ENCODE assay signal across 16 cellular contexts in the genomic region with DNA sequence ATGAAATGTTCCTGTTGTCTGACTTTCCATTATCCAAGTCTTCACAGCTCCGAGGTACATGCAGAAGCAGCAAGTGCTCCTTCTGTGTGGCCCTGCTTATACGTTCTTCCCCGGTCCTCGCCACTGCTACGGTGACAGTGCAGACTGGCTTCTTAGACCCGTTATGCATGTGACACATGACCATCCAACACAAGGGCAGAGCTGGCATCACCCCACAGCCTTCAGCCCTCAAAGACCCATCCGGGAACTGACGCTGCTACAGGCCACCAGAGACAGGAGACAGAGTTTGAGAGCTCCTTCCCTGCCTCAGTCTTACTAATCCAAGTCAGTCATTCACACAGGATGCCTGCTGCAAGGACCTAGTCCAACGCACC.
"Had no signal": no experiment of that assay in that cellular context is flagged by ENCODE, and none has a peak within 500 bp of the region (broad histone marks: within the 10 kb centered on the region; RNA-seq: fewer than 3 reads in every experiment).

No MANE protein-coding gene starts in this region.

- H3K27me3 Mint-ChIP-seq: activated naive CD8-positive, alpha-beta T cell treated with anti-CD3 and anti-CD28 coated beads, Interleukin-2, amount 10 ng/mL, durations not matched to agents 7 days and 5 days had no signal

- FAIRE-seq: pancreas had no signal

- H3K4me1 Mint-ChIP-seq: activated naive CD8-positive, alpha-beta T cell treated with anti-CD3 and anti-CD28 coated beads, Interleukin-2, amount 10 ng/mL, durations not matched to agents 7 days and 5 days; neural crest cell; stimulated activated effector memory CD8-positive, alpha-beta T cell treated with anti-CD3 and anti-CD28 coated beads, Interleukin-12 subunit alpha, Interleukin-12 subunit beta, amount 100 ng/mL, for 72 hours had no signal

- H3K27ac ChIP-seq: foreskin keratinocyte, lower lobe of right lung, pancreas, thyroid gland, vagina had no signal

- H3K9me3 ChIP-seq: lower lobe of right lung, pancreas, thyroid gland, vagina had no signal

- H3K4me3 Mint-ChIP-seq: activated naive CD8-positive, alpha-beta T cell treated with anti-CD3 and anti-CD28 coated beads, Interleukin-2, amount 10 ng/mL, durations not matched to agents 7 days and 5 days; mesothelial cell of epicardium; neural crest cell; stimulated activated effector memory CD8-positive, alpha-beta T cell treated with anti-CD3 and anti-CD28 coated beads, Interleukin-12 subunit alpha, Interleukin-12 subunit beta, amount 100 ng/mL, for 72 hours had no signal

- H3K9me3 Mint-ChIP-seq: activated naive CD8-positive, alpha-beta T cell treated with anti-CD3 and anti-CD28 coated beads, Interleukin-2, amount 10 ng/mL, durations not matched to agents 7 days and 5 days; mesothelial cell of epicardium; neural crest cell; stimulated activated effector memory CD8-positive, alpha-beta T cell treated with anti-CD3 and anti-CD28 coated beads, Interleukin-12 subunit alpha, Interleukin-12 subunit beta, amount 100 ng/mL, for 72 hours had no signal

- DNase-seq: activated CD4-positive, alpha-beta T cell treated with anti-CD3 and anti-CD28 coated beads for 1 hour; activated CD4-positive, alpha-beta T cell treated with anti-CD3 and anti-CD28 coated beads, Interleukin-2, amount 50 U/mL, for 4 hours; activated naive CD4-positive, alpha-beta T cell; activated naive CD8-positive, alpha-beta T cell treated with anti-CD3 and anti-CD28 coated beads, Interleukin-2, amount 10 ng/mL, durations not matched to agents 7 days and 5 days; activated T-cell treated with anti-CD3 and anti-CD28 coated beads for 4 hours; effector memory CD4-positive, alpha-beta T cell; foreskin keratinocyte; head of caudate nucleus; lower lobe of right lung; pancreas; T-helper 9 cell; thyroid gland had no signal

- H3K27me3 ChIP-seq: foreskin keratinocyte, pancreas, thyroid gland, vagina had no signal

- H3K27ac Mint-ChIP-seq: activated naive CD8-positive, alpha-beta T cell treated with anti-CD3 and anti-CD28 coated beads, Interleukin-2, amount 10 ng/mL, durations not matched to agents 7 days and 5 days; mesothelial cell of epicardium; stimulated activated effector memory CD8-positive, alpha-beta T cell treated with anti-CD3 and anti-CD28 coated beads, Interleukin-12 subunit alpha, Interleukin-12 subunit beta, amount 100 ng/mL, for 72 hours had no signal

- ATAC-seq: foreskin keratinocyte; lower lobe of right lung; pancreas; stimulated activated effector memory CD8-positive, alpha-beta T cell treated with anti-CD3 and anti-CD28 coated beads, Interleukin-12 subunit alpha, Interleukin-12 subunit beta, amount 100 ng/mL, for 72 hours had no signal

- H3K4me3 ChIP-seq: lower lobe of right lung, pancreas, thyroid gland, vagina had no signal

- H3K36me3 Mint-ChIP-seq: activated naive CD8-positive, alpha-beta T cell treated with anti-CD3 and anti-CD28 coated beads, Interleukin-2, amount 10 ng/mL, durations not matched to agents 7 days and 5 days had no signal
